12 cellular contexts compared by ENCODE assay signal in the genomic region with DNA sequence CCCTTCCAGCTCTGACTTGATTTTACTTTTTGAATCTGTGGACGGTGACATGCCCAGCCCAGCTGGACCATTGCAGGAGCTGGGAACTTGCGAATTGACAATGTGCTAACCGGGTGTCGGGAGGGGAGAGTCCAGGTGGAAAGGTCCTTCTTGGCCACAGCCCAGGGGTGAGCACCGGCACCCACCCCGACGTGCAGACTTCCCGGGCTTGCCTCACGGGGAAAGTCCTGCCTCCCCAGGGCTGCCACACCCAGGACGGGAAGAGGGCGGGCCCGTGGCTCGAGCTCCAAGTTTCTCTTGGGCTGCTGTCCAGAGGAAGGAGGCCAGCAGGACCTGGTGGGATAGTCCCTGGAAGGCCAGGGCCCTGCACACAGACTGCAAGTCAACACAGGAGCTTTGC. TPM values are rescaled to one million over a fixed set of nuclear protein-coding genes. Genes with fewer than 3 reads are reported as not detected.
A peak's percentile ranks its signal among the peaks of the same experiment; 100 is the strongest.
DNase-seq lines count a peak whose midpoint lies in the region; ATAC-seq, FAIRE-seq and TF ChIP-seq lines count a peak whose summit lies in the region.
"Had no signal": no experiment of that assay in that cellular context is flagged by ENCODE, and none has a peak within 500 bp of the region (broad histone marks: within the 10 kb centered on the region; RNA-seq: fewer than 3 reads in every experiment).

No MANE protein-coding gene starts in this region.

- H3K27me3 ChIP-seq in RWPE2 (ENCODE audit: insufficient read depth, poor library complexity, severe bottlenecking) (no peaks in the 10 kb centered on the region), heart right ventricle (peaks cover 0 to 27% (median 7%) of the 10 kb centered on the region in 7 donors), rectal smooth muscle tissue (ENCODE audit: control insufficient read depth, insufficient read depth, low read length) (peaks cover 3% of the 10 kb centered on the region), BE2C (no peaks in the 10 kb centered on the region)

- FAIRE-seq in GM19239 (lab: Jason Lieb, UNC), result no peak
- FAIRE-seq: TTC549 had no signal

- H3K4me1 ChIP-seq in RWPE2 (ENCODE audit: insufficient read depth, poor library complexity, severe bottlenecking) (peaks cover 8% of the 10 kb centered on the region), heart right ventricle (peaks cover 5 to 41% (median 23%) of the 10 kb centered on the region in 9 donors), rectal smooth muscle tissue (ENCODE audit: control insufficient read depth, insufficient read depth, low read length) (no peaks in the 10 kb centered on the region), BE2C (no peaks in the 10 kb centered on the region)

- no peak overlapping the region for H3K9ac ChIP-seq in rectal smooth muscle tissue (ENCODE audit: low read length)

- ATAC-seq in RWPE2 (ENCODE audit: low read depth), result peak; percentile 65
- ATAC-seq in heart right ventricle, result peak; percentile 75 to 90 (median 86)
- no peak for ATAC-seq in HG03460 (IDR thresholded peaks at IDR 0.05; ENCODE audit: unreplicated experiment)

- H3K4me3 ChIP-seq in AG10803 (ENCODE audit: low read length), result peak overlapping the region; percentile 40
- H3K4me3 ChIP-seq in RWPE2 (ENCODE audit: severe bottlenecking), result no peak overlapping the region
- peak overlapping the region in 6 of 10 donors; percentile 22 to 32 (median 29) for H3K4me3 ChIP-seq in heart right ventricle
- peak overlapping the region; percentile 15 for H3K4me3 ChIP-seq in rectal smooth muscle tissue (ENCODE audit: low read length)
- H3K4me3 ChIP-seq in BE2C (ENCODE audit: low read depth, low read length), result no peak overlapping the region

- TF ChIP-seq CTCF in AG10803 (conservative IDR thresholded peaks at IDR 0.05; ENCODE audit: low read length), result no peak
- TF ChIP-seq CTCF in RWPE2 (IDR thresholded peaks at IDR 0.05; ENCODE audit: poor library complexity, severe bottlenecking), result no peak
- no peak for TF ChIP-seq CTCF in heart right ventricle (IDR thresholded peaks at IDR 0.05)
- TF ChIP-seq CTCF in BE2C (IDR thresholded peaks at IDR 0.05; ENCODE audit: low read depth, low read length), result no peak

- H3K36me3 ChIP-seq in RWPE2 (ENCODE audit: low read depth) (no peaks in the 10 kb centered on the region), heart right ventricle (no peaks in the 10 kb centered on the region), rectal smooth muscle tissue (ENCODE audit: control insufficient read depth, insufficient read depth, low read length) (no peaks in the 10 kb centered on the region), BE2C (no peaks in the 10 kb centered on the region)
- H3K36me3 ChIP-seq: spleen had no signal

- H3K27ac ChIP-seq in RWPE2 (ENCODE audit: poor library complexity, severe bottlenecking) (peak overlapping the region; percentile 53), heart right ventricle (peak overlapping the region in 6 of 10 donors; percentile 37 to 71 (median 67)), rectal smooth muscle tissue (ENCODE audit: low read depth, low read length) (no peak overlapping the region)

- 31 to 36% methylated on average over 13 of the region's 13 CpGs for WGBS in heart right ventricle, 2 donors

- DNase-seq in AG10803 (ENCODE audit: low read depth) (peak; percentile 29), RWPE2 (ENCODE audit: low spot score) (no peak), heart right ventricle (peak; percentile 72), GM19239 (ENCODE audit: insufficient read length, low spot score) (no peak), BE2C (no peak), Kasumi-1 (lab: John Stamatoyannopoulos, UW) (no peak)
- DNase-seq: CD4-positive, CD25-positive, alpha-beta regulatory T cell; NCI-H1417 treated with DMSO at 0.1 percent for 48 hours; spleen had no signal

- no peaks in the 10 kb centered on the region for H3K9me3 ChIP-seq in RWPE2 (ENCODE audit: severe bottlenecking)
- no peaks in the 10 kb centered on the region for H3K9me3 ChIP-seq in heart right ventricle
- no peaks in the 10 kb centered on the region for H3K9me3 ChIP-seq in BE2C
- H3K9me3 ChIP-seq: spleen had no signal

- intact Hi-C loops in heart right ventricle (cut with DNase I), result loop anchor here in 1 of 10 donors (5.0 kb wide), 1 partner anchor 40 kb away; a partner anchor contains a TSS

RNA-seq across cellular contexts. Expression of a gene that starts 17.7 kb away (rescaled TPM):
- under 1 TPM in 4 of 10 donors, not detected in 6; 0.11 to 0.33 (median 0.14) TPM for total RNA-seq in heart right ventricle
- polyA plus RNA-seq in heart right ventricle, result under 1 TPM; 0.12 to 0.22 TPM
- 1.8 TPM for polyA plus RNA-seq in BE2C (2012; ENCODE audit: insufficient read depth, insufficient read length, low read depth)
- total RNA-seq: CD4-positive, CD25-positive, alpha-beta regulatory T cell had no signal

RNA-seq across cellular contexts. Expression of a gene that starts 32.6 kb away (rescaled TPM):
- total RNA-seq in heart right ventricle, result 10 to 100 TPM in 9 of 10 donors, 1 to 10 TPM in 1; 7.3 to 18.0 (median 14.0) TPM
- polyA plus RNA-seq in heart right ventricle, result 10 to 100 TPM in 1 of 2 donors, 1 to 10 TPM in 1; 10.0 to 21.7 TPM
- polyA plus RNA-seq in BE2C (2012; ENCODE audit: insufficient read depth, insufficient read length, low read depth), result 39.3 TPM

RNA-seq across cellular contexts. Expression of a gene that starts 32.7 kb away (rescaled TPM):
- 1 to 10 TPM; 3.9 to 8.6 (median 5.1) TPM for total RNA-seq in heart right ventricle
- 1 to 10 TPM; 3.0 to 5.6 TPM for polyA plus RNA-seq in heart right ventricle
- 31.9 TPM for polyA plus RNA-seq in BE2C (2012; ENCODE audit: insufficient read depth, insufficient read length, low read depth)

RNA-seq across cellular contexts. Expression of a gene that starts 40.6 kb away (rescaled TPM):
- total RNA-seq in heart right ventricle, result 10 to 100 TPM; 26.5 to 40.2 (median 34.3) TPM
- polyA plus RNA-seq in heart right ventricle, result 10 to 100 TPM; 16.2 to 51.0 TPM
- 304 TPM for polyA plus RNA-seq in BE2C (2012; ENCODE audit: insufficient read depth, insufficient read length, low read depth)

Comparison
In these comparisons a context has a peak if more than half of its experiments do, and no peak if none do; other contexts are left out.
1. DNase-seq: peak in AG10803 (single experiment) and heart right ventricle (2 of 2); none in RWPE2 (single experiment), GM19239 (single experiment), BE2C (single experiment) and Kasumi-1 (0 of 2).
2. H3K4me3 ChIP-seq: peak in AG10803 (single experiment), heart right ventricle (6 of 10) and rectal smooth muscle tissue (single experiment); none in RWPE2 (single experiment) and BE2C (single experiment).